In genomic region chr6:169794317-169795055, GRCh38 we compare ENCODE assay signal across 1 cellular context.
TF ChIP-seq lines count a peak whose summit lies in the region.

No MANE protein-coding gene starts in this region.

TF ChIP-seq in SK-N-SH treated with all-trans-retinoic acid at 6 μM for 48 hours, 23 proteins besides CTCF, POLR2A, EP300 and RAD21 (continued from another document):
- no peak for TF ChIP-seq ARNTL (CRISPR knock-in tag; IDR thresholded peaks at IDR 0.05; ENCODE audit: borderline replicate concordance, low read depth)
- no peak for TF ChIP-seq ISL1 (CRISPR knock-in tag; IDR thresholded peaks at IDR 0.05)
- no peak for TF ChIP-seq SNAI2 (CRISPR knock-in tag; IDR thresholded peaks at IDR 0.05)
TF ChIP-seq in SK-N-SH treated with all-trans-retinoic acid at 6 μM for 48 hours: peak in this region for 0.
